In the genomic region with DNA sequence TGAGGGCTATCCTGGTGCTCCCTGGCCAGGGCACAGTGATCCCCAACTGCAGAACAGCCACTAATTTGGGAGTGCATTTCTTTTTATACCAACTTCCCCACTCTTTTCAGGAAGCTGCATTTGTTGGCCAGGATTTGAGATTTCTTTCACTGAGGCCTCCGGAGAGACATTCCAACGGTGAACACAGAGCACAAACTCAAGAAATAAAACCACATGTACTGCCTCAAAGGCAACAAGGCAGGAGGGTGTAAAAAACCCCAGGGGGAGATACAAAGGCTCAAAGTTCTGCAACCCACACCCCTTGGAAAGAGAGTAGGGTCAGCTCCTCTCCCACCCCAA, we compare ENCODE assay signal across 1 cellular context.
TF ChIP-seq lines count a peak whose summit lies in the region.

No MANE protein-coding gene starts in this region.

TF ChIP-seq in K562, 482 proteins besides CTCF, POLR2A, EP300 and RAD21 (continued from another document):
- TF ChIP-seq TAL1 (IDR thresholded peaks at IDR 0.05) = no peak
- TF ChIP-seq ZFX (CRISPR knock-in tag; IDR thresholded peaks at IDR 0.05) = no peak
- no peak for TF ChIP-seq ZNF280B (CRISPR knock-in tag; IDR thresholded peaks at IDR 0.05)
TF ChIP-seq in K562: peak in this region for 0.
